In genomic region chr2:182406221-182406620, GRCh38 we compare ENCODE assay signal across 21 cellular contexts. TPM values are rescaled to one million over a fixed set of nuclear protein-coding genes. Genes with fewer than 3 reads are reported as not detected.
A peak's percentile ranks its signal among the peaks of the same experiment; 100 is the strongest.
DNase-seq lines count a peak whose midpoint lies in the region; ATAC-seq and TF ChIP-seq lines count a peak whose summit lies in the region.
"Had no signal": no experiment of that assay in that cellular context is flagged by ENCODE, and none has a peak within 500 bp of the region (broad histone marks: within the 10 kb centered on the region; RNA-seq: fewer than 3 reads in every experiment).

No MANE protein-coding gene starts in this region.

- H3K9me3 ChIP-seq in IMR-90 (ENCODE audit: control insufficient read depth, insufficient read depth, low read length) (peaks cover 2% of the 10 kb centered on the region; the same call in 1 of the 2 replicates), tibial nerve (no peaks in the 10 kb centered on the region)
- H3K9me3 ChIP-seq: BE2C had no signal

- no peaks in the 10 kb centered on the region for H3K9me3 Mint-ChIP-seq in Calu3 (ENCODE audit: low read depth, unreplicated experiment)
- H3K9me3 Mint-ChIP-seq: CD4-positive, alpha-beta T cell; GM23338 had no signal

- H3K4me3 ChIP-seq in IMR-90 (ENCODE audit: insufficient read depth, low read depth, low read length) (no peak overlapping the region), choroid plexus epithelial cell (ENCODE audit: low read depth, low read length) (no peak overlapping the region), tibial nerve (no peak overlapping the region)
- H3K4me3 ChIP-seq: GM12878, GM23338 had no signal

- no peak overlapping the region for H3K56ac ChIP-seq in IMR-90 (ENCODE audit: extremely low read depth, insufficient read depth, low read length)

- H3K27me3 Mint-ChIP-seq in Calu3 (ENCODE audit: unreplicated experiment), result no peaks in the 10 kb centered on the region
- H3K27me3 Mint-ChIP-seq: CD4-positive, alpha-beta T cell had no signal

- no peak overlapping the region for H2AK5ac ChIP-seq in IMR-90 (ENCODE audit: low read depth, low read length)

- no peaks in the 10 kb centered on the region for H4K20me1 ChIP-seq in IMR-90 (ENCODE audit: insufficient read depth, low read length)

- TF ChIP-seq EP300 in tibial nerve (IDR thresholded peaks at IDR 0.05), result no peak

- no peak overlapping the region for H3K27ac ChIP-seq in IMR-90 (ENCODE audit: insufficient read depth, low read length)
- H3K27ac ChIP-seq in tibial nerve, result no peak overlapping the region
- H3K27ac ChIP-seq: RWPE1 had no signal

- dilution Hi-C loops in IMR-90 (cut with HindIII; ENCODE audit: low sequenced_read_pairs, unreplicated experiment), result no loop called here

- H3K27me3 ChIP-seq in IMR-90 (ENCODE audit: control insufficient read depth, insufficient read depth, low read length) (no peaks in the 10 kb centered on the region), tibial nerve (no peaks in the 10 kb centered on the region)
- H3K27me3 ChIP-seq: BE2C had no signal

- H3K36me3 ChIP-seq in IMR-90 (ENCODE audit: control insufficient read depth, insufficient read depth, low read length) (no peaks in the 10 kb centered on the region), tibial nerve (no peaks in the 10 kb centered on the region)
- H3K36me3 ChIP-seq: BE2C had no signal

- H3K36me3 Mint-ChIP-seq in Calu3 (ENCODE audit: insufficient read depth, unreplicated experiment), result no peaks in the 10 kb centered on the region

- H2BK120ac ChIP-seq in IMR-90 (ENCODE audit: low read depth, low read length), result no peak overlapping the region

- no peak overlapping the region for H2BK15ac ChIP-seq in IMR-90 (ENCODE audit: low read depth, low read length)

- no peak overlapping the region for H3K4ac ChIP-seq in IMR-90 (ENCODE audit: low read depth, low read length)

- H2AK9ac ChIP-seq in IMR-90 (replicated peaks; ENCODE audit: low read depth, low read length, poor library complexity), result no peak overlapping the region

- POLR2A ChIA-PET in IMR-90 (lab: Charles Lee; ENCODE audit: unreplicated experiment), result no interaction called here

- no peaks in the 10 kb centered on the region for H3K9me1 ChIP-seq in IMR-90 (ENCODE audit: insufficient read depth, low read length)

- no peak overlapping the region for H3K18ac ChIP-seq in IMR-90 (ENCODE audit: low read depth, low read length)

- in situ Hi-C loops in IMR-90 (cut with MboI; ENCODE audit: low sequenced_read_pairs), result no loop called here

- intact Hi-C loops in IMR-90 (cut with micrococcal nuclease) (no loop called here), Calu3 (cut with micrococcal nuclease; ENCODE audit: unreplicated experiment) (no loop called here)

- H2AFZ ChIP-seq in IMR-90 (replicated peaks; ENCODE audit: low read length, poor library complexity), result no peak overlapping the region
- H2AFZ ChIP-seq: GM23338 had no signal

- no peak overlapping the region for H3K4me3 Mint-ChIP-seq in Calu3 (ENCODE audit: low read depth, unreplicated experiment)
- H3K4me3 Mint-ChIP-seq: CD4-positive, alpha-beta T cell; GM23338 had no signal

- TF ChIP-seq CTCF in IMR-90 (conservative IDR thresholded peaks at IDR 0.05; ENCODE audit: low read depth, low read length), result no peak
- no peak for TF ChIP-seq CTCF in choroid plexus epithelial cell (conservative IDR thresholded peaks at IDR 0.05; ENCODE audit: low read depth, low read length)
- TF ChIP-seq CTCF in Calu3 (IDR thresholded peaks at IDR 0.05; ENCODE audit: unreplicated experiment), result no peak
- TF ChIP-seq CTCF in tibial nerve (IDR thresholded peaks at IDR 0.05), result no peak

- H2BK20ac ChIP-seq in IMR-90 (ENCODE audit: low read depth, low read length), result no peak overlapping the region

- H3K23ac ChIP-seq in IMR-90 (ENCODE audit: low read depth, low read length), result no peak overlapping the region

- H4K5ac ChIP-seq in IMR-90 (ENCODE audit: low read depth, low read length), result no peak overlapping the region

- H4K91ac ChIP-seq in IMR-90 (ENCODE audit: insufficient read depth, low read depth, low read length), result no peak overlapping the region

- no peak overlapping the region for H3K14ac ChIP-seq in IMR-90 (replicated peaks; ENCODE audit: low read depth, low read length)

- H3K79me1 ChIP-seq in IMR-90 (ENCODE audit: low read depth in 1 of 2, low read length in 2 of 2), result no peaks in the 10 kb centered on the region

- peaks cover 8% of the 10 kb centered on the region for H3K4me1 ChIP-seq in IMR-90 (ENCODE audit: control insufficient read depth, insufficient read depth, low read length)
- no peaks in the 10 kb centered on the region for H3K4me1 ChIP-seq in tibial nerve
- H3K4me1 ChIP-seq: BE2C had no signal

- no peaks in the 10 kb centered on the region for H3K4me1 Mint-ChIP-seq in Calu3 (ENCODE audit: low read depth, unreplicated experiment)

- DNase-seq in AG20443 (ENCODE audit: low spot score) (peak; percentile 25), IMR-90 (peak; percentile 38), choroid plexus epithelial cell (ENCODE audit: low read depth) (peak; percentile 25), myocyte (ENCODE audit: low read depth) (peak; percentile 43), Calu3 (no peak), hepatic stellate cell (ENCODE audit: low spot score) (no peak), left lobe of liver (ENCODE audit: low spot score) (no peak), tibial nerve (ENCODE audit: low spot score in 2 of 2) (no peak)
- DNase-seq: BE2C; CD4-positive, alpha-beta T cell; DMS79; KBM-7; NCI-H1436; NCI-H2029; NCI-H2171; NCI-H510A; NCI-H774; PC-3 had no signal

- H4K8ac ChIP-seq in IMR-90 (ENCODE audit: low read depth in 2 of 2, low read length in 2 of 2), result no peak overlapping the region

- H3K27ac Mint-ChIP-seq in Calu3 (ENCODE audit: unreplicated experiment), result no peak overlapping the region
- H3K27ac Mint-ChIP-seq: CD4-positive, alpha-beta T cell; GM23338 had no signal

- CTCF ChIA-PET in IMR-90 (lab: Yijun Ruan, JAX), result no interaction called here
- CTCF ChIA-PET in Calu3 (lab: Charles Lee), result no interaction called here

- ATAC-seq in IMR-90 (ENCODE audit: low read depth) (no peak), left lobe of liver (no peak)
- ATAC-seq: GM12878, GM23338, PC-3 had no signal

- BruUV-seq in IMR-90 (replicated peaks; lab: Mats Ljungman, UMichigan) (no TSS peak), Calu3 (replicated peaks; lab: Mats Ljungman, UMichigan) (no TSS peak)

- TF ChIP-seq POLR2A in IMR-90 (IDR thresholded peaks at IDR 0.05; ENCODE audit: low read depth, low read length) (no peak), tibial nerve (IDR thresholded peaks at IDR 0.05) (no peak)

- H3K9ac ChIP-seq in IMR-90 (ENCODE audit: low read depth, low read length), result no peak overlapping the region

- H3K4me2 ChIP-seq in IMR-90 (ENCODE audit: low read depth, low read length), result no peak overlapping the region
- H3K4me2 ChIP-seq: GM23338 had no signal

- H2BK5ac ChIP-seq in IMR-90 (ENCODE audit: low read depth, low read length, poor library complexity, severe bottlenecking), result no peak overlapping the region

- TF ChIP-seq RAD21 in IMR-90 (IDR thresholded peaks at IDR 0.05; ENCODE audit: low read length), result no peak

- no CpG with 5 or more reads among the region's 1 CpG for WGBS in IMR-90 (ENCODE audit: extremely low coverage in 2 of 2, insufficient read length in 1 of 2), 2 experiments
- 21 to 32% methylated on average over 1 of the region's 1 CpG for WGBS in tibial nerve, 2 donors

TF ChIP-seq in IMR-90, 13 proteins besides CTCF, POLR2A, EP300 and RAD21:
- TF ChIP-seq CEBPB (IDR thresholded peaks at IDR 0.05; ENCODE audit: low read depth, low read length) (no peak), CHD1 (IDR thresholded peaks at IDR 0.05; ENCODE audit: low read depth, low read length) (no peak), USF2 (IDR thresholded peaks at IDR 0.05; ENCODE audit: low read depth, low read length) (no peak), RFX5 (IDR thresholded peaks at IDR 0.05; ENCODE audit: low read depth, low read length) (no peak), MAZ (IDR thresholded peaks at IDR 0.05; ENCODE audit: borderline replicate concordance, low read depth, low read length) (no peak), MXI1 (IDR thresholded peaks at IDR 0.05; ENCODE audit: borderline replicate concordance, low read depth, low read length) (no peak), FOS (IDR thresholded peaks at IDR 0.05; ENCODE audit: low read depth, low read length) (no peak), BHLHE40 (IDR thresholded peaks at IDR 0.05; ENCODE audit: low read depth, low read length) (no peak), SMC3 (IDR thresholded peaks at IDR 0.05; ENCODE audit: low read depth, low read length) (no peak), NFE2L2 (IDR thresholded peaks at IDR 0.05; ENCODE audit: low read depth, low read length) (no peak), RCOR1 (IDR thresholded peaks at IDR 0.05; ENCODE audit: insufficient replicate concordance, low read length) (no peak), MAFK (IDR thresholded peaks at IDR 0.05; ENCODE audit: low read depth, low read length) (no peak)
- TF ChIP-seq, protein P1, sequence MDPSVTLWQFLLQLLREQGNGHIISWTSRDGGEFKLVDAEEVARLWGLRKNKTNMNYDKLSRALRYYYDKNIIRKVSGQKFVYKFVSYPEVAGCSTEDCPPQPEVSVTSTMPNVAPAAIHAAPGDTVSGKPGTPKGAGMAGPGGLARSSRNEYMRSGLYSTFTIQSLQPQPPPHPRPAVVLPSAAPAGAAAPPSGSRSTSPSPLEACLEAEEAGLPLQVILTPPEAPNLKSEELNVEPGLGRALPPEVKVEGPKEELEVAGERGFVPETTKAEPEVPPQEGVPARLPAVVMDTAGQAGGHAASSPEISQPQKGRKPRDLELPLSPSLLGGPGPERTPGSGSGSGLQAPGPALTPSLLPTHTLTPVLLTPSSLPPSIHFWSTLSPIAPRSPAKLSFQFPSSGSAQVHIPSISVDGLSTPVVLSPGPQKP (IDR thresholded peaks at IDR 0.05; ENCODE audit: borderline replicate concordance, low read depth, low read length), result no peak

RNA-seq across cellular contexts. Expression of gene PDE1A, which starts 20.6 kb away (rescaled TPM):
- total RNA-seq in IMR-90 (2012; rRNA removed), result 0.83 and 0.90 TPM in 2 replicates
- polyA plus RNA-seq in IMR-90 (2012; rRNA removed), result 0.24 and 0.26 TPM in 2 replicates
- polyA plus RNA-seq in IMR-90 (2012; cell fraction: cytosol; rRNA removed), result 0.04 and 0.12 TPM in 2 replicates
- 0.05 and 0.34 TPM in 2 replicates for polyA plus RNA-seq in IMR-90 (2012; cell fraction: nucleus; rRNA removed; ENCODE audit: low replicate concordance)
- 2.9 and 4.3 TPM in 2 replicates for total RNA-seq in myocyte
- polyA plus RNA-seq in myocyte (2012), result 2.7 TPM
- 0.26 and 0.49 TPM in 2 replicates for total RNA-seq in Calu3 (2022)
- 1.1 TPM for total RNA-seq in left lobe of liver
- 10 to 100 TPM; 21.6 to 51.8 (median 43.7) TPM for total RNA-seq in tibial nerve
- total RNA-seq: CD4-positive, alpha-beta T cell; GM12878; PC-3 had no signal

Comparison
In these comparisons a context has a peak if more than half of its experiments do, and no peak if none do; other contexts are left out.
1. DNase-seq: peak in AG20443 (single experiment), IMR-90 (single experiment), choroid plexus epithelial cell (single experiment) and myocyte (single experiment); none in Calu3 (single experiment), hepatic stellate cell (single experiment), left lobe of liver (single experiment) and tibial nerve (0 of 2).